In the genomic region with DNA sequence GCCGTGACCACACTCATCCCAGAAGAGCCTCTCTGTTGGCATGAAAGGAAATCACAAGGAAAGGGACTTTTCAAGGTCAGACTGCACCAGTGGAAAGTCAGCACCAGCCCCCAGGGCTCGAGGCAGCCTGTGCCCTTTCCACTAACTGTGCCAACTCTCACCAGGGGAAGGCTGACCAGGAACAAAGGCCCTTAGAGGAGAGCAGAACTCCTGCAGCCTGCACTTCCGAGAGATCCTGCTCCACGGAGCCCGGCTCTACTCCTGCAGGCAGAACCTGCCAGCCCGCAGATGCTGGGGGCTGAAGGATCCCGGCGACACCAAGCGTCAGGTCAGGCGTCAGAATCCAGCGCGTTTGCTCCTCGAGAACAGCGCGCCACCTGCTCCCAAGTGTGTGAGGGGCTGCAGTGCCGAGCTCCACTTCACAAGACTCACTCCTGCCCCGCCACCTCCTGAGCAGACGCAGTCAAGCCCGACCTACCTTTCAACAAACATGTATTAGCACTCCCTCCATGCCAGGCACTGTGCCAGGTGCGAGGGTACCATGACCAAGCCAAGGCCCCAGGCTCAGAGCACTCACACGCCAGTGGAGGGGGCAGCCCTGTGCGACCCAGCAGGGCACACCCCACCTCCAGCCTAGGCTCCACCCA, we compare ENCODE assay signal across 8 cellular contexts.
DNase-seq lines count a peak whose midpoint lies in the region; ATAC-seq and TF ChIP-seq lines count a peak whose summit lies in the region.

No MANE protein-coding gene starts in this region.

- no peak overlapping the region for H3K9ac ChIP-seq in OCI-LY1 (ENCODE audit: low read length)

- H3K4me3 ChIP-seq in OCI-LY1 (ENCODE audit: low read depth, low read length, poor library complexity, severe bottlenecking): peak overlapping the region; percentile 27

- peak overlapping the region; percentile 48; the same call in 1 of the 2 replicates for H3K4me2 ChIP-seq in OCI-LY1 (ENCODE audit: low read length)

- H3K27me3 ChIP-seq in OCI-LY1 (ENCODE audit: insufficient read depth, low read length): no peaks in the 10 kb centered on the region

- TF ChIP-seq CTCF in OCI-LY1 (IDR thresholded peaks at IDR 0.05; ENCODE audit: low read length) (no peak), RWPE1 (conservative IDR thresholded peaks at IDR 0.05; ENCODE audit: low read depth) (no peak)

- no peak overlapping the region for H2AFZ ChIP-seq in OCI-LY1 (ENCODE audit: low read length)

- ATAC-seq in GM18909 (IDR thresholded peaks at IDR 0.05; ENCODE audit: poor library complexity, unreplicated experiment) (peak; percentile 30), HG02943 (IDR thresholded peaks at IDR 0.05; ENCODE audit: low read depth, unreplicated experiment) (peak; percentile 26)

- no peaks in the 10 kb centered on the region for H3K9me2 ChIP-seq in OCI-LY1 (ENCODE audit: low read depth, low read length)

- H4K20me1 ChIP-seq in OCI-LY1 (ENCODE audit: insufficient read depth, low read length): no peaks in the 10 kb centered on the region

- H3K27ac ChIP-seq in OCI-LY1 (ENCODE audit: low read depth, low read length, poor library complexity, severe bottlenecking) (no peak overlapping the region), RWPE1 (no peak overlapping the region)

- POLR2A ChIA-PET in RWPE1 (lab: Yijun Ruan, JAX; ENCODE audit: low non-redundant PET): no interaction called here

- H3F3A ChIP-seq in OCI-LY1 (ENCODE audit: insufficient read depth, low read length): no peaks in the 10 kb centered on the region

- peaks cover 4% of the 10 kb centered on the region for H3K4me1 ChIP-seq in OCI-LY1 (ENCODE audit: insufficient read depth, low read length, severe bottlenecking)

- no peaks in the 10 kb centered on the region for H3K36me3 ChIP-seq in OCI-LY1 (ENCODE audit: insufficient read depth, low read length)

- CTCF ChIA-PET in RWPE1 (lab: Yijun Ruan, JAX): interaction anchor here (0.5 to 1.5 kb wide), 16 partner anchors 12 to 1658 kb away, joined by 3 to 7 read pairs (median 3); a partner anchor contains a TSS

- DNase-seq in foreskin melanocyte: peak; percentile 53
- peak; percentile 6 for DNase-seq in pons (ENCODE audit: low spot score)
- DNase-seq in RWPE1 (ENCODE audit: low spot score): no peak
- no peak for DNase-seq in SIG-M5 treated with dmso at 0.1 percent for 504 hours (lab: John Stamatoyannopoulos, UW; ENCODE audit: unreplicated experiment)
- DNase-seq in NCI-H1694 treated with DMSO at 0.1 percent for 48 hours (lab: John Stamatoyannopoulos, UW): no peak

- H3K79me2 ChIP-seq in OCI-LY1 (ENCODE audit: insufficient read depth, low read length): no peaks in the 10 kb centered on the region

- H3K9me3 ChIP-seq in OCI-LY1 (ENCODE audit: low read length): no peaks in the 10 kb centered on the region

Comparison
In these comparisons a context has a peak if more than half of its experiments do, and no peak if none do; other contexts are left out.
1. DNase-seq: peak in foreskin melanocyte (single experiment) and pons (single experiment); none in RWPE1 (single experiment), SIG-M5 treated with dmso at 0.1 percent for 504 hours (single experiment) and NCI-H1694 treated with DMSO at 0.1 percent for 48 hours (single experiment).